Comparison of ENCODE assay signal across 12 cellular contexts in genomic region chr9:96612966-96613589, GRCh38. TPM values are rescaled to one million over a fixed set of nuclear protein-coding genes. Genes with fewer than 3 reads are reported as not detected.
A peak's percentile ranks its signal among the peaks of the same experiment; 100 is the strongest.
DNase-seq lines count a peak whose midpoint lies in the region; ATAC-seq and TF ChIP-seq lines count a peak whose summit lies in the region.
"Had no signal": no experiment of that assay in that cellular context is flagged by ENCODE, and none has a peak within 500 bp of the region (broad histone marks: within the 10 kb centered on the region; RNA-seq: fewer than 3 reads in every experiment).

No MANE protein-coding gene starts in this region.

- H3K27me3 ChIP-seq in tibial artery: no peaks in the 10 kb centered on the region

- TF ChIP-seq CTCF in coronary artery (IDR thresholded peaks at IDR 0.05): no peak
- TF ChIP-seq CTCF in tibial artery (IDR thresholded peaks at IDR 0.05): no peak
- TF ChIP-seq CTCF in mucosa of descending colon (IDR thresholded peaks at IDR 0.05): no peak

- H3K36me3 ChIP-seq in tibial artery: no peaks in the 10 kb centered on the region
- H3K36me3 ChIP-seq in mucosa of descending colon (ENCODE audit: low read depth): no peaks in the 10 kb centered on the region

- H3K4me1 ChIP-seq in tibial artery (peaks cover 0 to 36% (median 10%) of the 10 kb centered on the region in 4 donors), mucosa of descending colon (ENCODE audit: low read depth) (no peaks in the 10 kb centered on the region)

- H3K27ac ChIP-seq in coronary artery: peak overlapping the region; percentile 34 to 67
- peak overlapping the region; percentile 52 to 65 for H3K27ac ChIP-seq in tibial artery

- H3K4me3 ChIP-seq in coronary artery (no peak overlapping the region), tibial artery (no peak overlapping the region), mucosa of descending colon (no peak overlapping the region)

- H3K9me3 ChIP-seq in tibial artery: no peaks in the 10 kb centered on the region
- H3K9me3 ChIP-seq in mucosa of descending colon: no peaks in the 10 kb centered on the region

- peak; percentile 24 for DNase-seq in NCI-H748 (lab: John Stamatoyannopoulos, UW; ENCODE audit: unreplicated experiment)
- no peak for DNase-seq in NCI-H748 treated with DMSO at 0.1 percent for 48 hours (lab: John Stamatoyannopoulos, UW)
- no peak for DNase-seq in coronary artery (ENCODE audit: low spot score)
- peak; percentile 42 for DNase-seq in medulla oblongata (ENCODE audit: extremely low spot score)
- no peak for DNase-seq in tibial artery
- DNase-seq in activated CD8-positive, alpha-beta memory T cell treated with anti-CD3 and anti-CD28 coated beads, Interleukin-2, amount 50 U/mL, for 48 hours: no peak
- DNase-seq in mucosa of descending colon: no peak
- DNase-seq: activated CD4-positive, alpha-beta T cell treated with anti-CD3 and anti-CD28 coated beads, Interleukin-2, amount 10 ng/mL, durations not matched to agents 7 days and 5 days; effector CD8-positive, alpha-beta T cell; naive thymus-derived CD4-positive, alpha-beta T cell; NCI-H510A had no signal

- intact Hi-C loops in tibial artery (cut with DNase I; ENCODE audit: low total_unique reads) (loop anchor here (10.0 kb wide), 1 partner anchor 158 kb away; the partner anchor contains the start of gene HABP4), mucosa of descending colon (cut with DNase I, micrococcal nuclease) (no loop called here)

- no peak for ATAC-seq in mucosa of descending colon
- ATAC-seq in HG03378 (IDR thresholded peaks at IDR 0.05; ENCODE audit: unreplicated experiment): no peak
- ATAC-seq: naive thymus-derived CD4-positive, alpha-beta T cell had no signal

RNA-seq across cellular contexts. Expression of gene CDC14B, which starts 6.6 kb away (rescaled TPM):
- 10 to 100 TPM; 14.2 to 21.2 (median 16.2) TPM for total RNA-seq in mucosa of descending colon

RNA-seq across cellular contexts. Expression of gene PRXL2C, which starts 42.0 kb away (rescaled TPM):
- total RNA-seq in mucosa of descending colon: 10 to 100 TPM in 1 of 3 donors, 1 to 10 TPM in 2; 2.5 to 15.1 (median 8.8) TPM

Comparison
In these comparisons a context has a peak if more than half of its experiments do, and no peak if none do; other contexts are left out.
1. DNase-seq: peak in NCI-H748 (single experiment) and medulla oblongata (single experiment); none in NCI-H748 treated with DMSO at 0.1 percent for 48 hours (single experiment), coronary artery (single experiment), tibial artery (0 of 2), activated CD8-positive, alpha-beta memory T cell treated with anti-CD3 and anti-CD28 coated beads, Interleukin-2, amount 50 U/mL, for 48 hours (single experiment) and mucosa of descending colon (0 of 3).